Comparison of ENCODE assay signal across 9 cellular contexts in the genomic region with DNA sequence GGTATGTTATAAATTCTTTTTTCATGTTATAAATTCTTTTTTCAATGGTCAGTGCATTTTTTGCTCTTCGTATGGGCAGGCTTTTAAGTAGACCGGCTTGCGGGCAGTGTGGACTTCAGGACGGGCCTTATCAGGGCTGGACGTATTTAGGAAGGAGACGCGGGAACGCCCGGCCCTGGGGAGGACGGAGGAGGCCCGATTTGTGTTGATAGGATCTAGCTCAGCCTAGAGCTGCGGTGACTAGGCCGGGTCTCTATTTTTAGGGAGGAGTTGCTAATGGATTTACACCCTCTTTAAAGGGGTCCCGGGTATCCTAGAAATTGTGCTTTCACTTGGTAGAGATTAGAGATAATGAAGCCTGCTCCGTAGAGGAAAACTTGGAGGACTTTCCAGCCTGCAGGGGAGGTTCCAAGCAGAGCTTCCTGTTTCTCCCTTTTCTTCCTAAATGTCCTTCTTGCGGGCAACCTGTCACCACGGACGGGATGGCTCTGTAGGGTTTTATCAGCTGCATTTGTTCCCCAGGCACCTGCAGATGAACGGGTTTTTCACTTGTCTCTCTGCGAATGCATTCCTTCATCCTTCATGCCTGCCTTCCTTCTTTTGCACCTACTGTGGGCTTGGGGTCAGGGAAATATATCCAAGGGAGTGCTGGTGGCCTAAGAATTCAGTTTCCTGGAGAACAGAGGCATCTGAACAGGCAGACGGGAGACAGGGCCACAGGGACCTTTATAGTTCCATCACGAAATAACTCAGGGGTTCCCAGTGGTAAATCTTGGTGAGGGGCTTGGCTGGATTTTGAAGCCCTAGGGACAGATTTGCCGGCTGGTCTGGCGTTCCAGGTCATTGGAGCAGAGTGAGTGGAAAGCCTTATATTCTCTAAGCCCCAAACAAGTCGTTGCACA. TPM values are rescaled to one million over a fixed set of nuclear protein-coding genes. Genes with fewer than 3 reads are reported as not detected.
DNase-seq lines count a peak whose midpoint lies in the region; TF ChIP-seq lines count a peak whose summit lies in the region.
"Had no signal": no experiment of that assay in that cellular context is flagged by ENCODE, and none has a peak within 500 bp of the region (broad histone marks: within the 10 kb centered on the region; RNA-seq: fewer than 3 reads in every experiment).

No MANE protein-coding gene starts in this region.

- no peak for DNase-seq in T-helper 2 cell treated with Interferon-gamma antibody and Interleukin-4, amounts not matched to agents 5 μg/mL and 100 μg/mL, for 36 hours (ENCODE audit: low spot score)
- DNase-seq in foreskin fibroblast, result peak in 1 of 2 donors; percentile 65
- DNase-seq in posterior vena cava (ENCODE audit: low spot score), result peak; percentile 86
- no peak for DNase-seq in 8988T
- DNase-seq in amniotic stem cell (lab: John Stamatoyannopoulos, UW), result no peak
- no peak for DNase-seq in DMS79 (lab: John Stamatoyannopoulos, UW)
- no peak for DNase-seq in NCI-H2029 treated with DMSO at 0.1 percent for 48 hours (lab: John Stamatoyannopoulos, UW)

- no peaks in the 10 kb centered on the region for H3K9me3 Mint-ChIP-seq in T-helper 2 cell treated with Interferon-gamma antibody and Interleukin-4, amounts not matched to agents 5 μg/mL and 100 μg/mL, for 36 hours

- TF ChIP-seq CTCF in GM12875 (IDR thresholded peaks at IDR 0.05; ENCODE audit: borderline replicate concordance, insufficient read depth, low read depth, low read length) (no peak), foreskin fibroblast (IDR thresholded peaks at IDR 0.05; ENCODE audit: low read depth, low read length) (no peak)

- H3K4me3 ChIP-seq in GM12875 (ENCODE audit: low read depth, low read length) (peak overlapping the region; percentile 96), foreskin fibroblast (ENCODE audit: low read depth in 1 of 2, low read length in 2 of 2) (peak overlapping the region; percentile 83 to 92)

- no peaks in the 10 kb centered on the region for H3K27me3 Mint-ChIP-seq in T-helper 2 cell treated with Interferon-gamma antibody and Interleukin-4, amounts not matched to agents 5 μg/mL and 100 μg/mL, for 36 hours (ENCODE audit: low read depth)

- H3K4me3 Mint-ChIP-seq in T-helper 2 cell treated with Interferon-gamma antibody and Interleukin-4, amounts not matched to agents 5 μg/mL and 100 μg/mL, for 36 hours, result peak overlapping the region; percentile 95

- H3K27ac Mint-ChIP-seq in T-helper 2 cell treated with Interferon-gamma antibody and Interleukin-4, amounts not matched to agents 5 μg/mL and 100 μg/mL, for 36 hours, result peak overlapping the region; percentile 92

- H3K36me3 Mint-ChIP-seq in T-helper 2 cell treated with Interferon-gamma antibody and Interleukin-4, amounts not matched to agents 5 μg/mL and 100 μg/mL, for 36 hours (ENCODE audit: low read depth), result peaks cover 42% of the 10 kb centered on the region

- peaks cover 44% of the 10 kb centered on the region for H3K4me1 Mint-ChIP-seq in T-helper 2 cell treated with Interferon-gamma antibody and Interleukin-4, amounts not matched to agents 5 μg/mL and 100 μg/mL, for 36 hours (ENCODE audit: low read depth)

- intact Hi-C loops in posterior vena cava (cut with DNase I), result no loop called here

RNA-seq across cellular contexts. Expression of a gene that starts 1.4 kb away (rescaled TPM):
- total RNA-seq in posterior vena cava, result 100 to 1,000 TPM; 298 to 369 TPM

RNA-seq across cellular contexts. Expression of a gene that starts 59.4 kb away (rescaled TPM):
- 1 to 10 TPM; 5.4 to 7.9 TPM for total RNA-seq in posterior vena cava
- total RNA-seq: temporal lobe had no signal
